Comparison of ENCODE assay signal across 1 cellular context in the genomic region with DNA sequence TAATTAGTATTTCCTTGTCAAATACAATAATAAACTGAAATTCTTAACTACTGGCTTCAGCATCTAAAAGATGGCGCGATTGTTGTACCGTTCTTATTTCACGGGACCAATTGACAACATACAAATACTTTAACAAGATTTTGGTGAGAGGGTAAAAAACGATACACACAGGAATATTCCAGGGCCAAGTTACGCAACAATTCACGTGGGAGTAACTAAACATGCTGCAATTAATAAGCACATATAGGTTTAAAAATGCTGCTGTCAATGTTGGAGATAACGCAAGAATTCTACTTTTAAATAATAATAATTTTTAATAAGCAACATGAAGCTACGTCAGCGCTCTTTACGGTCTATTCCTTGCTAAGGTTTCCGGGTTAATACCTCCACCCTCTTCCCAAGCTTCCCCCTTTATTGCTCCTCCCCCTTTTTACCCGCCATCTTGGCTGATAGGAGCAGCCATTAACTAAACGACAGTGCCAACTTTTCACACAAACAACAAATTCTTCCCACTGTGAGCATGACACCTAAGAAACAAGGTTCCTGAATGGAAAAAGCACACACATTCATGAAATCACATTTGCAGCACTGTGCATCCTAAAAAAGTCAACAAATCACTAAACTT.
TF ChIP-seq lines count a peak whose summit lies in the region.

No MANE protein-coding gene starts in this region.

TF ChIP-seq in H1, 55 proteins besides CTCF, POLR2A, EP300 and RAD21:
- TF ChIP-seq SUZ12 (IDR thresholded peaks at IDR 0.05; ENCODE audit: low read length), result no peak
- no peak for TF ChIP-seq SP2 (IDR thresholded peaks at IDR 0.05; ENCODE audit: low read length)
- no peak for TF ChIP-seq EGR1 (IDR thresholded peaks at IDR 0.05; ENCODE audit: borderline replicate concordance, low read depth, low read length)
- TF ChIP-seq FOSL1 (IDR thresholded peaks at IDR 0.05; ENCODE audit: insufficient read depth, low read depth, low read length), result no peak
- peak; percentile 95 for TF ChIP-seq YY1 (IDR thresholded peaks at IDR 0.05; ENCODE audit: low read depth, low read length)
- TF ChIP-seq SIN3A (conservative IDR thresholded peaks at IDR 0.05 in 1 of 2, IDR thresholded peaks at IDR 0.05 in 1 of 2; ENCODE audit: low read depth in 1 of 2, low read length in 2 of 2), result 0 out of 4 replicates have a peak, but pooled peaks of 1 of the 2 experiments have one; percentile 23
- TF ChIP-seq ZNF274 (IDR thresholded peaks at IDR 0.05; ENCODE audit: borderline replicate concordance, extremely low read depth, low read length), result no peak
- TF ChIP-seq NRF1 (IDR thresholded peaks at IDR 0.05; ENCODE audit: low read depth, low read length), result no peak
- TF ChIP-seq USF2 (IDR thresholded peaks at IDR 0.05; ENCODE audit: low read length), result no peak
- no peak for TF ChIP-seq SAP30 (IDR thresholded peaks at IDR 0.05; ENCODE audit: insufficient read depth, insufficient replicate concordance, low read length)
- no peak for TF ChIP-seq EZH2 (IDR thresholded peaks at IDR 0.05; ENCODE audit: low read depth, low read length, severe bottlenecking)
- TF ChIP-seq CEBPB (IDR thresholded peaks at IDR 0.05; ENCODE audit: low read depth, low read length), result peak; percentile 92
- TF ChIP-seq TBP (IDR thresholded peaks at IDR 0.05; ENCODE audit: low read depth, low read length), result no peak
- TF ChIP-seq BACH1 (IDR thresholded peaks at IDR 0.05; ENCODE audit: low read length), result no peak
TF ChIP-seq in H1: peak in this region for 3.
